Comparison of ENCODE assay signal across 9 cellular contexts in genomic region chr7:143305423-143306070, GRCh38. TPM values are rescaled to one million over a fixed set of nuclear protein-coding genes. Genes with fewer than 3 reads are reported as not detected.
DNase-seq lines count a peak whose midpoint lies in the region; ATAC-seq, FAIRE-seq and TF ChIP-seq lines count a peak whose summit lies in the region.
"Had no signal": no experiment of that assay in that cellular context is flagged by ENCODE, and none has a peak within 500 bp of the region (broad histone marks: within the 10 kb centered on the region; RNA-seq: fewer than 3 reads in every experiment).

No MANE protein-coding gene starts in this region.

- TSS peak; percentile 15 for BruUV-seq in A673 (replicated peaks; lab: Mats Ljungman, UMichigan)

- H3K4me1 ChIP-seq in A673 (ENCODE audit: insufficient read depth, low read length, poor library complexity, severe bottlenecking) (no peaks in the 10 kb centered on the region), Peyer's patch (peaks cover 0 to 18% (median 0%) of the 10 kb centered on the region in 4 donors), parathyroid adenoma (no peaks in the 10 kb centered on the region)

- POLR2A ChIA-PET in A673 (lab: Charles Lee; ENCODE audit: low non-redundant PET) = no interaction called here

- no peak overlapping the region for H3K27ac ChIP-seq in A673 (ENCODE audit: low read depth, low read length, poor library complexity, severe bottlenecking)
- H3K27ac ChIP-seq in Peyer's patch = peak overlapping the region in 1 of 4 donors; percentile 45
- H3K27ac ChIP-seq in parathyroid adenoma = no peak overlapping the region

- no peak overlapping the region for H3K9ac ChIP-seq in parathyroid adenoma

- H2AFZ ChIP-seq in parathyroid adenoma = no peak overlapping the region

- ATAC-seq in GM19438 (IDR thresholded peaks at IDR 0.05; ENCODE audit: low read depth, unreplicated experiment) (peak; percentile 59), GM19455 (IDR thresholded peaks at IDR 0.05; ENCODE audit: unreplicated experiment) (no peak)

- H3K4me2 ChIP-seq in parathyroid adenoma (ENCODE audit: low read length) = no peak overlapping the region

- H3K4me3 ChIP-seq in A673 (ENCODE audit: low read depth, low read length, poor library complexity, severe bottlenecking) (no peak overlapping the region), Peyer's patch (no peak overlapping the region), foreskin fibroblast (ENCODE audit: low read depth in 1 of 2, low read length in 2 of 2) (no peak overlapping the region), parathyroid adenoma (ENCODE audit: low read depth, low read length) (no peak overlapping the region)

- no peak for FAIRE-seq in urothelium cell line (lab: Jason Lieb, UNC)
- FAIRE-seq: GM18507 had no signal

- peak; percentile 68 for DNase-seq in A673 (ENCODE audit: low spot score)
- DNase-seq in Peyer's patch = peak; percentile 66 to 94 (median 91)
- peak; percentile 52 for DNase-seq in activated effector memory CD4-positive, alpha-beta T cell treated with Interleukin-2 at 50 U/mL for 16 hours
- DNase-seq in foreskin fibroblast = peak in 1 of 2 donors; percentile 63
- DNase-seq in urothelium cell line (ENCODE audit: low spot score) = peak; percentile 40

- H3K9me3 ChIP-seq in A673 (ENCODE audit: low read depth, low read length, poor library complexity, severe bottlenecking) (no peaks in the 10 kb centered on the region), Peyer's patch (no peaks in the 10 kb centered on the region), parathyroid adenoma (ENCODE audit: control insufficient read depth, low read length) (no peaks in the 10 kb centered on the region)

- CTCF ChIA-PET in A673 (lab: Charles Lee) = interaction anchor here (0.5 to 0.8 kb wide), 2 partner anchors 65 to 160 kb away, joined by 3 read pairs; no protein-coding TSS in a partner anchor

- H3K27me3 ChIP-seq in A673 (replicated peaks; ENCODE audit: insufficient read depth, low read depth, low read length, poor library complexity) (no peaks in the 10 kb centered on the region), Peyer's patch (no peaks in the 10 kb centered on the region), parathyroid adenoma (ENCODE audit: control insufficient read depth, insufficient read depth, low read length) (no peaks in the 10 kb centered on the region)

- H3K79me2 ChIP-seq in parathyroid adenoma = no peaks in the 10 kb centered on the region

- intact Hi-C loops in A673 (cut with micrococcal nuclease; ENCODE audit: unreplicated experiment) = loop anchor here (1.0 to 5.0 kb wide), 2 partner anchors 65 to 112 kb away; no protein-coding TSS in a partner anchor

- H3K36me3 ChIP-seq in A673 (ENCODE audit: insufficient read depth, low read length, poor library complexity, severe bottlenecking) = peaks cover 79% of the 10 kb centered on the region
- peaks cover 0 to 74% (median 0%) of the 10 kb centered on the region in 3 donors for H3K36me3 ChIP-seq in Peyer's patch
- H3K36me3 ChIP-seq in parathyroid adenoma (ENCODE audit: control insufficient read depth, insufficient read depth, low read length) = no peaks in the 10 kb centered on the region

- TF ChIP-seq CTCF in A673 (conservative IDR thresholded peaks at IDR 0.05; ENCODE audit: low read depth, low read length) = peak; percentile 87
- peak; percentile 6 to 95 (median 81) for TF ChIP-seq CTCF in Peyer's patch (IDR thresholded peaks at IDR 0.05)
- TF ChIP-seq CTCF in foreskin fibroblast (IDR thresholded peaks at IDR 0.05; ENCODE audit: low read depth, low read length) = peak; percentile 61
- peak; percentile 79 for TF ChIP-seq CTCF in parathyroid adenoma (IDR thresholded peaks at IDR 0.05)

- no peak for TF ChIP-seq POLR2A in Peyer's patch (IDR thresholded peaks at IDR 0.05)

RNA-seq across cellular contexts. Expression of gene CLCN1, which starts 10.4 kb away (rescaled TPM):
- not detected in 2 replicates for total RNA-seq in A673 (2021)
- total RNA-seq in Peyer's patch = 1 to 10 TPM in 3 of 4 donors, not detected in 1; 1.1 to 6.5 (median 2.5) TPM

RNA-seq across cellular contexts. Expression of gene CASP2, which starts 17.4 kb away (rescaled TPM):
- total RNA-seq in A673 (2021) (57.8 and 76.8 TPM in 2 replicates), Peyer's patch (10 to 100 TPM; 34.8 to 43.7 (median 38.3) TPM)

RNA-seq across cellular contexts. Expression of gene TMEM139, which starts 20.8 kb away (rescaled TPM):
- total RNA-seq in A673 (2021) (not detected in 2 replicates), Peyer's patch (100 to 1,000 TPM in 3 of 4 donors, 10 to 100 TPM in 1; 54.5 to 162 (median 130) TPM)

RNA-seq across cellular contexts. Expression of gene GSTK1, which starts 42.3 kb away (rescaled TPM):
- 43.1 and 50.8 TPM in 2 replicates for total RNA-seq in A673 (2021)
- total RNA-seq in Peyer's patch = 100 to 1,000 TPM; 202 to 580 (median 484) TPM

RNA-seq across cellular contexts. Expression of gene FAM131B, which starts 57.0 kb away (rescaled TPM):
- total RNA-seq in A673 (2021) (1.8 and 1.9 TPM in 2 replicates), Peyer's patch (under 1 TPM in 3 of 4 donors, not detected in 1; 0.66 to 0.83 (median 0.80) TPM)

Comparison
In these comparisons a context has a peak if more than half of its experiments do, and no peak if none do; other contexts are left out.
1. RNA of gene TMEM139, which starts 20.8 kb away (total RNA-seq): 54.5 to 162 TPM in Peyer's patch; not detected in A673; every median in the first group is over 10 times any median in the second.
2. Peak in every context shown above with its lines, with median percentiles within 50 percentile points of each other: CTCF ChIP-seq.